Comparison of ENCODE assay signal across 10 cellular contexts in the genomic region with DNA sequence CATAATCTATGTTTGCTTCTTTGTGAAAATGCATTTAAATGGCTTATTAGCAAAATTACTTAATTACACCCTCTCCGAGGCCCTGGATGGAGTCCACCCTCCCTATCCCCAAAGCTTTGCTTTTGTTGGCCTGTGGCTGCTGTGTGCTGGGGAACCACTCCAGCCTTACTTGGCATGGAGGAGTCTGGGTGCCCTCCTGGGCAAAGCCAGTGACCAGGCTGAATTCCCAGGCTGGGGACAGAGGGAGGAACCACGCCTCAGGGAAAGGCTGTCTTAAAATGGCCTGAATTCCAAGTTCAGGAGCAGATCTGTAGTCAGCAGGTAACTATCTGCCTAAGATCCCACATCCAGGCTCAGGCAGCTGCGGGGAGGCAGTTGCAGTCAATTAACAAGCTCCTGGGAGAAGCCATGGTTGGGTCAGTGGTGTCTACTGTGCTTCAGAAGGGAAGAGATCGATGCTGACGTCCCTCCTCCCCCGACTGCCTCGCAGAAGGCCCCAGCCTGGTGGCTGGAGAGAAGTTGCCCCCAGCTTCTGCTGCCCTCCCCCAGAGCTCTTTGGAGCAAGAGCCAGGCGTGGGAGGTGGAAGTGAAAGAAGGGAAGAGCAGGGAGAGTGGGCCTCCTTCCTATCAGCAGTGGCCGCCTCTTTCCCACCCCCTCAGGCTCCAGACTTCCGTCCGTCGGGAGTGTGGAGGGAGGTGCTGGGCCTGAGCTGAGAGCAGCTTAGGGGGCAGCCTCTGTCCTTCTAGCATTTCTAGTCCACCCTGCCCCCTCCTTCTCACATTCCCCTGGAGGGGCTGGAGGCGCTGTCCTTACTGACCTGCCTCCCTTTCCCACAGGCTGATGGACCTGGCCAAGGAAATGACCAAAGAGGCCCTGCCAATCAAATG. TPM values are rescaled to one million over a fixed set of nuclear protein-coding genes. Genes with fewer than 3 reads are reported as not detected.
DNase-seq lines count a peak whose midpoint lies in the region; ATAC-seq lines count a peak whose summit lies in the region.
"Had no signal": no experiment of that assay in that cellular context is flagged by ENCODE, and none has a peak within 500 bp of the region (broad histone marks: within the 10 kb centered on the region; RNA-seq: fewer than 3 reads in every experiment).

No MANE protein-coding gene starts in this region.

- peaks cover 23% of the 10 kb centered on the region for H3K4me1 ChIP-seq in right cardiac atrium (ENCODE audit: control insufficient read depth, insufficient read depth, low read length)

- no peak overlapping the region for H3K4me3 ChIP-seq in right cardiac atrium (ENCODE audit: low read length)
- H3K4me3 ChIP-seq: SJSA1 had no signal

- DNase-seq in H4 (ENCODE audit: low spot score) = peak; percentile 54
- peak; percentile 98 for DNase-seq in amniotic epithelial cell (ENCODE audit: low read depth)
- peak; percentile 76 to 90 (median 87) for DNase-seq in right cardiac atrium
- DNase-seq in renal cortical epithelial cell (ENCODE audit: low read depth) = peak; percentile 7
- DNase-seq in NCI-H128 (lab: John Stamatoyannopoulos, UW; ENCODE audit: unreplicated experiment) = no peak
- no peak for DNase-seq in stimulated activated naive CD8-positive, alpha-beta T cell treated with anti-CD3 and anti-CD28 coated beads, Interleukin-15, Interleukin-2, amounts not matched to agents 100 U/mL and 50 U/mL, for 24 hours
- DNase-seq in DMS79 treated with DMSO at 0.1 percent for 48 hours (lab: John Stamatoyannopoulos, UW) = no peak
- DNase-seq: stimulated activated CD4-positive, alpha-beta T cell treated with anti-CD3 and anti-CD28 coated beads, Interleukin-1b, Interleukin-23, amount 100 ng/mL, for 48 hours had no signal

- no peaks in the 10 kb centered on the region for H3K9me3 ChIP-seq in right cardiac atrium (ENCODE audit: control insufficient read depth, low read length)
- H3K9me3 ChIP-seq: SJSA1 had no signal

- intact Hi-C loops in right cardiac atrium (cut with DNase I) = no loop called here

- peak; percentile 56 to 61 for ATAC-seq in right cardiac atrium
- no peak for ATAC-seq in stimulated activated naive CD8-positive, alpha-beta T cell treated with anti-CD3 and anti-CD28 coated beads, Interleukin-15, Interleukin-2, amounts not matched to agents 100 U/mL and 50 U/mL, for 24 hours
- no peak for ATAC-seq in HG02973 (IDR thresholded peaks at IDR 0.05; ENCODE audit: unreplicated experiment)

- WGBS in right cardiac atrium = 15% methylated on average over 13 of the region's 13 CpGs

- H3K27ac ChIP-seq in right cardiac atrium (ENCODE audit: low read length) = peak overlapping the region; percentile 85
- H3K27ac ChIP-seq: SJSA1 had no signal

- H3K27me3 ChIP-seq in right cardiac atrium (ENCODE audit: control insufficient read depth, insufficient read depth) = no peaks in the 10 kb centered on the region
- H3K27me3 ChIP-seq: SJSA1 had no signal

RNA-seq across cellular contexts. Expression of a gene that starts 11.3 kb away (rescaled TPM):
- 2.2 and 3.3 TPM in 2 replicates for total RNA-seq in H4 (2014; rRNA removed; shearing (Covaris generic))
- total RNA-seq in right cardiac atrium (10 to 100 TPM; 27.6 to 85.2 (median 37.5) TPM), renal cortical epithelial cell (0.35 and 8.5 TPM in 2 replicates)
- polyA plus RNA-seq in right cardiac atrium = 23.1 TPM

RNA-seq across cellular contexts. Expression of a gene that starts 40.1 kb away (rescaled TPM):
- total RNA-seq in H4 (2014; rRNA removed; shearing (Covaris generic)) = 7.7 and 9.3 TPM in 2 replicates
- total RNA-seq in right cardiac atrium (10 to 100 TPM; 19.9 to 24.9 (median 20.3) TPM), renal cortical epithelial cell (5.7 and 11.1 TPM in 2 replicates)
- 12.8 TPM for polyA plus RNA-seq in right cardiac atrium

RNA-seq across cellular contexts. Expression of a gene that starts 53.7 kb away (rescaled TPM):
- not detected in 2 replicates for total RNA-seq in H4 (2014; rRNA removed; shearing (Covaris generic))
- total RNA-seq in right cardiac atrium (1 to 10 TPM in 1 of 4 donors, not detected in 3; 1.1 TPM), renal cortical epithelial cell (not detected in 2 replicates)
- polyA plus RNA-seq in right cardiac atrium = not detected
- total RNA-seq: SJSA1 had no signal

Comparison
In these comparisons a context has a peak if more than half of its experiments do, and no peak if none do; other contexts are left out.
1. DNase-seq: peak in H4 (single experiment), amniotic epithelial cell (single experiment), right cardiac atrium (3 of 3) and renal cortical epithelial cell (single experiment); none in NCI-H128 (single experiment), stimulated activated naive CD8-positive, alpha-beta T cell treated with anti-CD3 and anti-CD28 coated beads, Interleukin-15, Interleukin-2, amounts not matched to agents 100 U/mL and 50 U/mL, for 24 hours (single experiment) and DMS79 treated with DMSO at 0.1 percent for 48 hours (single experiment).
2. ATAC-seq: peak in right cardiac atrium (2 of 2); none in stimulated activated naive CD8-positive, alpha-beta T cell treated with anti-CD3 and anti-CD28 coated beads, Interleukin-15, Interleukin-2, amounts not matched to agents 100 U/mL and 50 U/mL, for 24 hours (single experiment) and HG02973 (single experiment).